ENCODE assay signal across 8 cellular contexts in genomic region chr1:146036241-146036989, GRCh38. TPM values are rescaled to one million over a fixed set of nuclear protein-coding genes. Genes with fewer than 3 reads are reported as not detected.
A peak's percentile ranks its signal among the peaks of the same experiment; 100 is the strongest.
DNase-seq lines count a peak whose midpoint lies in the region; ATAC-seq and TF ChIP-seq lines count a peak whose summit lies in the region.

No MANE protein-coding gene starts in this region.

- H3K27me3 ChIP-seq in H7 (ENCODE audit: control insufficient read depth, insufficient read depth, low read length) (no peaks in the 10 kb centered on the region), skeletal muscle satellite cell (ENCODE audit: control insufficient read depth, insufficient read depth, low read length) (no peaks in the 10 kb centered on the region)

- H3K9ac ChIP-seq in skeletal muscle satellite cell (ENCODE audit: low read depth, low read length): peak overlapping the region; percentile 48

- POLR2A ChIA-PET in T-cell (lab: Charles Lee): interaction anchor here in 1 of 2 donors (1.8 kb wide), 1 partner anchor 15 kb away, joined by 13 read pairs; no protein-coding TSS in a partner anchor

- peak overlapping the region; percentile 96 for H3K4me3 Mint-ChIP-seq in T-cell

- peaks cover 32 to 45% (median 39%) of the 10 kb centered on the region in 3 donors for H3K4me1 Mint-ChIP-seq in T-cell

- peak overlapping the region; percentile 72 for H3K4me2 ChIP-seq in skeletal muscle satellite cell (ENCODE audit: low read length)

- no peaks in the 10 kb centered on the region for H3K36me3 ChIP-seq in H7 (replicated peaks; ENCODE audit: control insufficient read depth, insufficient read depth, low read length)
- H3K36me3 ChIP-seq in skeletal muscle satellite cell (ENCODE audit: insufficient read depth, low read length): no peaks in the 10 kb centered on the region

- no peak for TF ChIP-seq CTCF in fibroblast of the aortic adventitia (IDR thresholded peaks at IDR 0.05; ENCODE audit: insufficient read depth, low read length)

- DNase-seq in Ammon's horn (ENCODE audit: low spot score) (peak; percentile 40), H7 (no peak), T-cell (no peak), fibroblast of the aortic adventitia (ENCODE audit: low read depth) (no peak)
- no peak for DNase-seq in activated CD4-positive, alpha-beta T cell treated with anti-CD3 and anti-CD28 coated beads, Interleukin-2, amount 50 U/mL, for 4 hours

- peak overlapping the region; percentile 67 for H3K4me3 ChIP-seq in H7 (ENCODE audit: insufficient read depth, low read depth, low read length)
- H3K4me3 ChIP-seq in fibroblast of the aortic adventitia (ENCODE audit: low read depth, low read length): peak overlapping the region; percentile 57
- H3K4me3 ChIP-seq in skeletal muscle satellite cell (ENCODE audit: low read length): peak overlapping the region; percentile 64

- H3K27me3 Mint-ChIP-seq in T-cell: peaks cover 0 to 6% of the 10 kb centered on the region in 2 donors

- ATAC-seq in T-cell (replicated peaks in 1 of 4): no peak
- no peak for ATAC-seq in HG02973 (IDR thresholded peaks at IDR 0.05; ENCODE audit: unreplicated experiment)
- no peak for ATAC-seq in HG02938 (IDR thresholded peaks at IDR 0.05; ENCODE audit: unreplicated experiment)

- H3K9me3 ChIP-seq in skeletal muscle satellite cell (replicated peaks; ENCODE audit: low read length): no peaks in the 10 kb centered on the region

- CTCF ChIA-PET in T-cell (lab: Charles Lee): interaction anchor here (0.8 to 3.3 kb wide), 7 partner anchors 12 to 109 kb away, joined by 3 to 15 read pairs (median 3); partner anchors contain the start of genes ANKRD34A (in 1 of the 2), LIX1L (in 1 of the 2), POLR3GL (in 1 of the 2) and RBM8A (in 1 of the 2)

- no peaks in the 10 kb centered on the region for H3K9me3 Mint-ChIP-seq in T-cell

- H3K27ac Mint-ChIP-seq in T-cell: peak overlapping the region; percentile 97

- H3K4me1 ChIP-seq in skeletal muscle satellite cell (ENCODE audit: control insufficient read depth, insufficient read depth, low read length): peaks cover 10% of the 10 kb centered on the region

- no peaks in the 10 kb centered on the region for H3K36me3 Mint-ChIP-seq in T-cell

RNA-seq across cellular contexts. Expression of gene HJV, which starts 14.9 kb away (rescaled TPM):
- 0.24 and 1.2 TPM in 2 replicates for total RNA-seq in H7 (2014; rRNA removed; shearing (Covaris generic))
- total RNA-seq in T-cell: not detected
- not detected in 2 replicates for total RNA-seq in fibroblast of the aortic adventitia (ENCODE audit: low replicate concordance)
- total RNA-seq in skeletal muscle satellite cell (2012; rRNA removed): 2.2 TPM in 1 of 2 replicates, not detected in the other

RNA-seq across cellular contexts. Expression of gene TXNIP, which starts 40.0 kb away (rescaled TPM):
- total RNA-seq in H7 (2014; rRNA removed; shearing (Covaris generic)): 24.6 and 90.7 TPM in 2 replicates
- total RNA-seq in T-cell (1,000 to 10,000 TPM in 1 of 5 donors, 100 to 1,000 TPM in 4; 721 to 2,117 (median 773) TPM), fibroblast of the aortic adventitia (ENCODE audit: low replicate concordance) (73.0 and 257 TPM in 2 replicates)
- total RNA-seq in skeletal muscle satellite cell (2012; rRNA removed): 139 and 159 TPM in 2 replicates
